In the genomic region with DNA sequence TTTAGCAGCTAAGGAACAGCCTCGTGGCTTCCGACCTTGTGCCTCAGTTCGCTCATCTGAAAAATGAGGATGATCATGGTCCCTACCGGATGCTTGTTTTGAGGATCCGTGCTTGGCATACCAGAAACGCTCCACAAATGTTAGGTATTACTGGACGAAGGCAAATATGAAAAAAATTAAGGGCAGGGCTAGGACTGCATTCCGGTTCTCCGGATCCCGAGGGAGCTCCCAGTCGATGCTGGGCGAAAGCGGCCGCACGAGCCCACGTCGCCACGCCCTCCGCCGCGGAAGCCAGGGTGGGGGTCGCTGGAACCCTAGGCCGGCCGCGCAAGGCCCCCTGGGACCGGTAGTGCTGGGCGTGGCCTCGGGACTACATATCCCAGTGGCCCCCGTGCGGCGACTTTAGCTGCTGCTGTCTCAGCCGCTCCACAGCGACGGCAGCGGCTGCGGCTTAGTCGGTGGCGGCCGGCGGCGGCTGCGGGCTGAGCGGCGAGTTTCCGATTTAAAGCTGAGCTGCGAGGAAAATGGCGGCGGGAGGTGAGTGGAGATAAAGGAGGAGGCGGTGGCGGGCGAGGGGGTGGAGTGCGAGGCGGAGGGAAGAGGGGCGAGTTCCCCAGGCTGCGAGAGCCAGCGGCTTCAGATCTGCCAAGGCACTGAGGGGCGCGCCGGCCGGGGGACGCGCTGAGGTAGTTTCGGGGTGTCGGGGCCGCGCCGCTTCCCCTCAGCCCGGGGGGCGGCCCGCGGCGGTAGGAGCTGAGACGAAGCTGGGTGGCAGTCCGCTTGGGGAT, we compare ENCODE assay signal across 8 cellular contexts. TPM values are rescaled to one million over a fixed set of nuclear protein-coding genes. Genes with fewer than 3 reads are reported as not detected.
DNase-seq lines count a peak whose midpoint lies in the region; TF ChIP-seq lines count a peak whose summit lies in the region.

A gene (plus strand): TSS at position 405 of the 788 bp plus-strand sequence. CDS start 120,361 bp downstream, outside the sequence.

- peak within 1 kb of the TSS; percentile 86 for H3K9ac ChIP-seq in SK-N-MC (ENCODE audit: insufficient read length)

- H3K4me3 Mint-ChIP-seq in activated naive CD4-positive, alpha-beta T cell treated with anti-CD3 and anti-CD28 coated beads, Interleukin-2, amount 10 ng/mL, durations not matched to agents 7 days and 5 days = peak within 1 kb of the TSS; percentile 99

- H3K27me3 Mint-ChIP-seq in activated naive CD4-positive, alpha-beta T cell treated with anti-CD3 and anti-CD28 coated beads, Interleukin-2, amount 10 ng/mL, durations not matched to agents 7 days and 5 days = peaks cover 4% of the 10 kb centered on the region

- peaks cover 29% of the 10 kb centered on the region for H3K4me1 ChIP-seq in suprapubic skin

- H3K4me3 ChIP-seq in SK-N-MC (peak within 1 kb of the TSS; percentile 99), suprapubic skin (peak within 1 kb of the TSS; percentile 98)

- H3K27me3 ChIP-seq in suprapubic skin = no peaks in the 10 kb centered on the region

- TF ChIP-seq CTCF in suprapubic skin (IDR thresholded peaks at IDR 0.05) = peak; percentile 50 to 68

- peaks cover 13% of the 10 kb centered on the region for H3K36me3 Mint-ChIP-seq in activated naive CD4-positive, alpha-beta T cell treated with anti-CD3 and anti-CD28 coated beads, Interleukin-2, amount 10 ng/mL, durations not matched to agents 7 days and 5 days

- TF ChIP-seq POLR2A in suprapubic skin (IDR thresholded peaks at IDR 0.05) = peak; percentile 75 to 77

- DNase-seq in GM04504 (ENCODE audit: low read depth) = peak; percentile 88
- DNase-seq in HEK293T (ENCODE audit: extremely low spot score) = peak; percentile 95
- DNase-seq in NCI-H1048 (lab: John Stamatoyannopoulos, UW) = peak; percentile 95
- peak; percentile 58 for DNase-seq in SK-N-MC (ENCODE audit: low read depth, low spot score)
- DNase-seq in activated naive CD4-positive, alpha-beta T cell treated with anti-CD3 and anti-CD28 coated beads, Interleukin-2, amount 10 ng/mL, durations not matched to agents 7 days and 5 days = peak; percentile 93
- DNase-seq in glomerular endothelial cell (ENCODE audit: extremely low read depth, low read depth, low spot score) = no peak
- DNase-seq in occipital lobe (lab: John Stamatoyannopoulos, UW) = peak; percentile 89
- DNase-seq in suprapubic skin (ENCODE audit: low spot score in 2 of 2) = peak; percentile 93 to 95

- POLR2A ChIA-PET in HEK293T (lab: Yijun Ruan, JAX) = interaction anchor here (0.7 to 1.6 kb wide), 21 partner anchors 8 to 227 kb away, joined by 3 to 18 read pairs (median 4); a partner anchor contains a TSS

- H3K36me3 ChIP-seq in SK-N-MC (ENCODE audit: insufficient read depth, low read length) (no peaks in the 10 kb centered on the region), suprapubic skin (no peaks in the 10 kb centered on the region)

- H3K9me3 Mint-ChIP-seq in activated naive CD4-positive, alpha-beta T cell treated with anti-CD3 and anti-CD28 coated beads, Interleukin-2, amount 10 ng/mL, durations not matched to agents 7 days and 5 days = no peaks in the 10 kb centered on the region

- H3K27ac ChIP-seq in SK-N-MC (peak within 1 kb of the TSS; percentile 12), suprapubic skin (peak within 1 kb of the TSS; percentile 94)

- 0% methylated on average over 45 of the region's 74 CpGs for WGBS in suprapubic skin

- no peak for TF ChIP-seq EP300 in suprapubic skin (IDR thresholded peaks at IDR 0.05)

- H3K9me3 ChIP-seq in SK-N-MC (ENCODE audit: low read depth, low read length) (no peaks in the 10 kb centered on the region), suprapubic skin (no peaks in the 10 kb centered on the region)

- H3K4me1 Mint-ChIP-seq in activated naive CD4-positive, alpha-beta T cell treated with anti-CD3 and anti-CD28 coated beads, Interleukin-2, amount 10 ng/mL, durations not matched to agents 7 days and 5 days = peaks cover 55% of the 10 kb centered on the region

- H3K27ac Mint-ChIP-seq in activated naive CD4-positive, alpha-beta T cell treated with anti-CD3 and anti-CD28 coated beads, Interleukin-2, amount 10 ng/mL, durations not matched to agents 7 days and 5 days = peak within 1 kb of the TSS; percentile 99

- CTCF ChIA-PET in HEK293T (lab: Yijun Ruan, JAX) = interaction anchor here (1.1 to 1.2 kb wide), 2 partner anchors 62 to 117 kb away, joined by 4 to 6 read pairs; no protein-coding TSS in a partner anchor
- CTCF ChIA-PET in activated naive CD4-positive, alpha-beta T cell treated with anti-CD3 and anti-CD28 coated beads, Interleukin-2, amount 10 ng/mL, durations not matched to agents 7 days and 5 days (lab: Charles Lee) = interaction anchor here (0.6 to 3.3 kb wide), 8 partner anchors 11 to 119 kb away, joined by 3 to 13 read pairs (median 4); no protein-coding TSS in a partner anchor

TF ChIP-seq in HEK293T, 16 proteins besides CTCF, POLR2A, EP300 and RAD21:
- TF ChIP-seq SP1 (IDR thresholded peaks at IDR 0.05) (no peak), L3MBTL2 (conservative IDR thresholded peaks at IDR 0.05) (peak; percentile 87), ELF4 (IDR thresholded peaks at IDR 0.05) (peak; percentile 85), LEF1 (IDR thresholded peaks at IDR 0.05; ENCODE audit: borderline replicate concordance) (no peak)

RNA-seq across cellular contexts. Expression of the gene that starts here (rescaled TPM):
- 28.4 and 30.2 TPM in 2 replicates for total RNA-seq in glomerular endothelial cell
- 53.2 TPM for total RNA-seq in occipital lobe
- 10 to 100 TPM; 45.1 to 77.8 (median 56.3) TPM for total RNA-seq in suprapubic skin
